11 cellular contexts compared by ENCODE assay signal in genomic region chr9:130432796-130433167, GRCh38. TPM values are rescaled to one million over a fixed set of nuclear protein-coding genes. Genes with fewer than 3 reads are reported as not detected.
DNase-seq lines count a peak whose midpoint lies in the region; ATAC-seq, FAIRE-seq and TF ChIP-seq lines count a peak whose summit lies in the region.
"Had no signal": no experiment of that assay in that cellular context is flagged by ENCODE, and none has a peak within 500 bp of the region (broad histone marks: within the 10 kb centered on the region; RNA-seq: fewer than 3 reads in every experiment).

No MANE protein-coding gene starts in this region.

- H3K27me3 ChIP-seq in right lobe of liver (no peaks in the 10 kb centered on the region), subcutaneous abdominal adipose tissue (ENCODE audit: control insufficient read depth in 5 of 5, insufficient read depth in 4 of 5, low read length in 5 of 5) (peaks cover 0 to 23% (median 13%) of the 10 kb centered on the region in 5 donors)

- H3K4me3 ChIP-seq in right lobe of liver (peak overlapping the region; percentile 44 to 66 (median 64)), subcutaneous abdominal adipose tissue (ENCODE audit: low read depth in 1 of 5, low read length in 5 of 5) (peak overlapping the region in 3 of 5 donors; percentile 52 to 59 (median 57))

- no peak for TF ChIP-seq POLR2A in right lobe of liver (IDR thresholded peaks at IDR 0.05)

- no peaks in the 10 kb centered on the region for H3K36me3 Mint-ChIP-seq in activated naive CD4-positive, alpha-beta T cell treated with anti-CD3 and anti-CD28 coated beads, Interleukin-2, amount 50 U/mL, for 24 hours
- H3K36me3 Mint-ChIP-seq in central memory CD8-positive, alpha-beta T cell (ENCODE audit: insufficient read depth): no peaks in the 10 kb centered on the region

- WGBS in right lobe of liver (ENCODE audit: insufficient coverage, low coverage, low lambda C conversion rate, missing lambda C conversion rate): 21% methylated on average over 7 of the region's 16 CpGs

- intact Hi-C loops in right lobe of liver (cut with DNase I): no loop called here

- no peak for TF ChIP-seq CTCF in right lobe of liver (IDR thresholded peaks at IDR 0.05)

- H3K27me3 Mint-ChIP-seq in activated naive CD4-positive, alpha-beta T cell treated with anti-CD3 and anti-CD28 coated beads, Interleukin-2, amount 50 U/mL, for 24 hours: peaks cover 11% of the 10 kb centered on the region
- H3K27me3 Mint-ChIP-seq in central memory CD8-positive, alpha-beta T cell: peaks cover 76% of the 10 kb centered on the region

- H3K9me3 Mint-ChIP-seq in activated naive CD4-positive, alpha-beta T cell treated with anti-CD3 and anti-CD28 coated beads, Interleukin-2, amount 50 U/mL, for 24 hours: no peaks in the 10 kb centered on the region
- H3K9me3 Mint-ChIP-seq in central memory CD8-positive, alpha-beta T cell: no peaks in the 10 kb centered on the region
- H3K9me3 Mint-ChIP-seq: activated naive CD4-positive, alpha-beta T cell treated with anti-CD3 and anti-CD28 coated beads for 36 hours had no signal

- H3K4me3 Mint-ChIP-seq in activated naive CD4-positive, alpha-beta T cell treated with anti-CD3 and anti-CD28 coated beads, Interleukin-2, amount 50 U/mL, for 24 hours: peak overlapping the region; percentile 44
- H3K4me3 Mint-ChIP-seq in central memory CD8-positive, alpha-beta T cell: peak overlapping the region; percentile 20
- H3K4me3 Mint-ChIP-seq: activated naive CD4-positive, alpha-beta T cell treated with anti-CD3 and anti-CD28 coated beads for 36 hours had no signal

- ATAC-seq in central memory CD8-positive, alpha-beta T cell (replicated peaks; ENCODE audit: extremely low read depth, poor library complexity, severe bottlenecking): no peak
- peak; percentile 66 to 75 (median 70) for ATAC-seq in right lobe of liver

- H3K4me1 ChIP-seq in right lobe of liver (peaks cover 0 to 33% (median 0%) of the 10 kb centered on the region in 4 donors), subcutaneous abdominal adipose tissue (ENCODE audit: control insufficient read depth in 5 of 5, insufficient read depth in 5 of 5, low read length in 5 of 5) (peaks cover 0 to 13% (median 11%) of the 10 kb centered on the region in 5 donors)

- no peak for FAIRE-seq in frontal cortex (lab: Jason Lieb, UNC)

- H3K27ac Mint-ChIP-seq in activated naive CD4-positive, alpha-beta T cell treated with anti-CD3 and anti-CD28 coated beads, Interleukin-2, amount 50 U/mL, for 24 hours: no peak overlapping the region
- H3K27ac Mint-ChIP-seq in central memory CD8-positive, alpha-beta T cell (ENCODE audit: low read depth): no peak overlapping the region
- H3K27ac Mint-ChIP-seq: activated naive CD4-positive, alpha-beta T cell treated with anti-CD3 and anti-CD28 coated beads for 36 hours had no signal

- H3K9ac ChIP-seq in subcutaneous abdominal adipose tissue (ENCODE audit: low read length in 5 of 5): no peak overlapping the region
- H3K9ac ChIP-seq: KMS-11 had no signal

- H3K27ac ChIP-seq in right lobe of liver (peak overlapping the region; percentile 56 to 100 (median 91)), subcutaneous abdominal adipose tissue (ENCODE audit: low read depth, low read length) (no peak overlapping the region)
- H3K27ac ChIP-seq: KMS-11 had no signal

- no peaks in the 10 kb centered on the region for H3K4me1 Mint-ChIP-seq in activated naive CD4-positive, alpha-beta T cell treated with anti-CD3 and anti-CD28 coated beads, Interleukin-2, amount 50 U/mL, for 24 hours
- no peaks in the 10 kb centered on the region for H3K4me1 Mint-ChIP-seq in central memory CD8-positive, alpha-beta T cell

- H3K36me3 ChIP-seq in right lobe of liver (no peaks in the 10 kb centered on the region), subcutaneous abdominal adipose tissue (ENCODE audit: control insufficient read depth in 5 of 5, insufficient read depth in 5 of 5, low read length in 5 of 5) (no peaks in the 10 kb centered on the region)

- no peaks in the 10 kb centered on the region for H3K9me3 ChIP-seq in right lobe of liver
- peaks cover 0 to 10% (median 0%) of the 10 kb centered on the region in 5 donors for H3K9me3 ChIP-seq in subcutaneous abdominal adipose tissue (ENCODE audit: control insufficient read depth in 5 of 5, low read length in 5 of 5)

- DNase-seq in activated naive CD4-positive, alpha-beta T cell treated with Interleukin-2 at 50 U/mL for 16 hours: no peak
- DNase-seq in central memory CD8-positive, alpha-beta T cell (ENCODE audit: low spot score in 2 of 2): no peak
- peak; percentile 79 to 92 (median 92) for DNase-seq in right lobe of liver
- no peak for DNase-seq in frontal cortex (ENCODE audit: low spot score in 2 of 2)
- no peak for DNase-seq in NCI-H748 treated with DMSO at 0.1 percent for 48 hours (lab: John Stamatoyannopoulos, UW)
- no peak for DNase-seq in activated CD4-positive, alpha-beta T cell treated with anti-CD3 and anti-CD28 coated beads for 1 hour
- DNase-seq: T1000 had no signal

RNA-seq across cellular contexts. Expression of gene ASS1, which starts 12.0 kb away (rescaled TPM):
- total RNA-seq in right lobe of liver: 1,000 to 10,000 TPM in 3 of 6 experiments, 100 to 1,000 TPM in 3; 437 to 1,278 (median 1,014) TPM
- 16.7 TPM for total RNA-seq in frontal cortex

Comparison
In these comparisons a context has a peak if more than half of its experiments do, and no peak if none do; other contexts are left out.
1. DNase-seq: peak in right lobe of liver (3 of 3); none in activated naive CD4-positive, alpha-beta T cell treated with Interleukin-2 at 50 U/mL for 16 hours (single experiment), central memory CD8-positive, alpha-beta T cell (0 of 2), frontal cortex (0 of 2), NCI-H748 treated with DMSO at 0.1 percent for 48 hours (single experiment) and activated CD4-positive, alpha-beta T cell treated with anti-CD3 and anti-CD28 coated beads for 1 hour (single experiment).
2. RNA of gene ASS1, which starts 12.0 kb away (total RNA-seq): 437 to 1,278 TPM in right lobe of liver; 16.7 TPM in frontal cortex (single experiment); every median in the first group is over 10 times any median in the second.